8 cellular contexts compared by ENCODE assay signal in genomic region chr1:176073524-176074157, GRCh38.
DNase-seq lines count a peak whose midpoint lies in the region; ATAC-seq and TF ChIP-seq lines count a peak whose summit lies in the region.

No MANE protein-coding gene starts in this region.

- CTCF ChIA-PET in CD4-positive, alpha-beta memory T cell (lab: Charles Lee; ENCODE audit: partially characterized antibody), result interaction anchor here (1.4 kb wide), 1 partner anchor 922 kb away, joined by 5 read pairs; no protein-coding TSS in a partner anchor
- CTCF ChIA-PET in PC-9 (lab: Charles Lee), result no interaction called here

- no peak overlapping the region for H3K27ac ChIP-seq in CD4-positive, alpha-beta memory T cell (ENCODE audit: low read depth, low read length)
- no peak overlapping the region for H3K27ac ChIP-seq in PC-9
- no peak overlapping the region for H3K27ac ChIP-seq in thoracic aorta

- no peak overlapping the region for H3K4me2 ChIP-seq in PC-9

- no TSS peak for BruUV-seq in PC-9 (replicated peaks; lab: Mats Ljungman, UMichigan)

- H3K27me3 Mint-ChIP-seq in CD4-positive, alpha-beta memory T cell, result no peaks in the 10 kb centered on the region

- peaks cover 53 to 62% of the 10 kb centered on the region in 2 donors for H3K36me3 Mint-ChIP-seq in CD4-positive, alpha-beta memory T cell

- no peak overlapping the region for H2AFZ ChIP-seq in PC-9

- H3K9me2 ChIP-seq in PC-9 (ENCODE audit: insufficient read depth), result no peaks in the 10 kb centered on the region

- peaks cover 0 to 15% (median 12%) of the 10 kb centered on the region in 4 donors for H3K4me1 Mint-ChIP-seq in CD4-positive, alpha-beta memory T cell

- TF ChIP-seq CTCF in PC-9 (conservative IDR thresholded peaks at IDR 0.05) (peak; percentile 87), kidney epithelial cell (IDR thresholded peaks at IDR 0.05; ENCODE audit: insufficient read depth, low read length, poor library complexity, severe bottlenecking) (peak; percentile 66), thoracic aorta (IDR thresholded peaks at IDR 0.05) (peak; percentile 66)

- H3K4me1 ChIP-seq in CD4-positive, alpha-beta memory T cell (ENCODE audit: insufficient read depth, low read length), result no peaks in the 10 kb centered on the region
- no peaks in the 10 kb centered on the region for H3K4me1 ChIP-seq in PC-9 (replicated peaks; ENCODE audit: insufficient read depth)
- H3K4me1 ChIP-seq in thoracic aorta (ENCODE audit: control insufficient read depth in 1 of 2, low read depth in 2 of 2), result peaks cover 0 to 9% of the 10 kb centered on the region in 2 donors

- H3K27me3 ChIP-seq in CD4-positive, alpha-beta memory T cell (ENCODE audit: insufficient read depth, low read length), result no peaks in the 10 kb centered on the region
- no peaks in the 10 kb centered on the region for H3K27me3 ChIP-seq in PC-9 (ENCODE audit: insufficient read depth, low read depth)
- no peaks in the 10 kb centered on the region for H3K27me3 ChIP-seq in kidney epithelial cell (ENCODE audit: control insufficient read depth, insufficient read depth, low read length)
- no peaks in the 10 kb centered on the region for H3K27me3 ChIP-seq in thoracic aorta (replicated peaks; ENCODE audit: insufficient read depth)

- DNase-seq in CD4-positive, alpha-beta memory T cell, result peak in 4 of 5 donors; percentile 26 to 34 (median 31)
- DNase-seq in LHCN-M2 (ENCODE audit: low read depth) (peak; percentile 66), PC-9 (peak; percentile 12 to 51), kidney epithelial cell (ENCODE audit: low read depth) (peak; percentile 12), thoracic aorta (ENCODE audit: low spot score) (peak; percentile 11)
- peak; percentile 11 for DNase-seq in central memory CD4-positive, alpha-beta T cell

- 0 out of 2 replicates have a peak, but pooled peaks cover under 1% of the 10 kb centered on the region for H3K79me2 ChIP-seq in PC-9 (ENCODE audit: low read depth)

- H3K36me3 ChIP-seq in CD4-positive, alpha-beta memory T cell (ENCODE audit: insufficient read depth, low read length), result peaks cover 5% of the 10 kb centered on the region
- H3K36me3 ChIP-seq in PC-9 (ENCODE audit: low read depth), result no peaks in the 10 kb centered on the region
- H3K36me3 ChIP-seq in kidney epithelial cell (ENCODE audit: control insufficient read depth, insufficient read depth, low read length), result no peaks in the 10 kb centered on the region
- H3K36me3 ChIP-seq in thoracic aorta, result no peaks in the 10 kb centered on the region

- H3K27ac Mint-ChIP-seq in CD4-positive, alpha-beta memory T cell, result peak overlapping the region in 2 of 7 donors; percentile 1 to 22

- POLR2A ChIA-PET in CD4-positive, alpha-beta memory T cell (lab: Charles Lee; ENCODE audit: partially characterized antibody), result no interaction called here
- POLR2A ChIA-PET in PC-9 (lab: Charles Lee; ENCODE audit: unreplicated experiment), result no interaction called here

- ATAC-seq in GM18861 (IDR thresholded peaks at IDR 0.05; ENCODE audit: unreplicated experiment) (peak; percentile 57), thoracic aorta (ENCODE audit: insufficient number of reproducible peaks, low FRiP score, low read depth) (no peak), HG03521 (IDR thresholded peaks at IDR 0.05; ENCODE audit: unreplicated experiment) (no peak)

- H3K9me3 Mint-ChIP-seq in CD4-positive, alpha-beta memory T cell, result peaks cover 2 to 29% (median 17%) of the 10 kb centered on the region in 8 donors

- H4K20me1 ChIP-seq in PC-9 (ENCODE audit: insufficient read depth), result peaks cover 18% of the 10 kb centered on the region; the same call in 1 of the 2 replicates

- no peak overlapping the region for H3K4me3 Mint-ChIP-seq in CD4-positive, alpha-beta memory T cell

- no peak overlapping the region for H3K4me3 ChIP-seq in CD4-positive, alpha-beta memory T cell (ENCODE audit: low read length in 2 of 2)
- H3K4me3 ChIP-seq in PC-9 (no peak overlapping the region), kidney epithelial cell (ENCODE audit: low read depth, low read length) (no peak overlapping the region), thoracic aorta (no peak overlapping the region)

- H3F3A ChIP-seq in PC-9 (ENCODE audit: insufficient read depth, low read depth), result no peaks in the 10 kb centered on the region

- no peaks in the 10 kb centered on the region for H3K9me3 ChIP-seq in CD4-positive, alpha-beta memory T cell (ENCODE audit: control insufficient read depth in 1 of 2, low read length in 2 of 2)
- H3K9me3 ChIP-seq in PC-9 (ENCODE audit: insufficient read depth, low read depth) (0 out of 2 replicates have a peak, but pooled peaks cover 4% of the 10 kb centered on the region), thoracic aorta (peaks cover 7% of the 10 kb centered on the region)

- intact Hi-C loops in CD4-positive, alpha-beta memory T cell (cut with micrococcal nuclease), result loop anchor here (1.0 to 10.0 kb wide), 3 partner anchors 699 to 921 kb away; no protein-coding TSS in a partner anchor
- intact Hi-C loops in PC-9 (cut with micrococcal nuclease; ENCODE audit: unreplicated experiment), result loop anchor here (5.0 kb wide), 1 partner anchor 921 kb away; no protein-coding TSS in a partner anchor

Comparison
In these comparisons a context has a peak if more than half of its experiments do, and no peak if none do; other contexts are left out.
1. DNase-seq: peak in every context shown above with its lines; median percentile 66 in LHCN-M2; 32 in PC-9; 31 in CD4-positive, alpha-beta memory T cell; 12 in kidney epithelial cell; 11 in central memory CD4-positive, alpha-beta T cell; 11 in thoracic aorta.